In genomic region chr7:7183061-7183832, GRCh38 we compare ENCODE assay signal across 8 cellular contexts. TPM values are rescaled to one million over a fixed set of nuclear protein-coding genes. Genes with fewer than 3 reads are reported as not detected.
DNase-seq lines count a peak whose midpoint lies in the region; ATAC-seq and TF ChIP-seq lines count a peak whose summit lies in the region.

No MANE protein-coding gene starts in this region.

- H3K4me1 ChIP-seq in HCT116 (ENCODE audit: control insufficient read depth in 1 of 2, insufficient read depth in 2 of 2, low read length in 2 of 2): peaks cover 12 to 30% of the 10 kb centered on the region in 2 experiments; a peak in 3 of 4 replicates

- H3K36me3 ChIP-seq in HCT116 (ENCODE audit: control insufficient read depth in 1 of 2, insufficient read depth in 2 of 2, low read length in 2 of 2): no peaks in the 10 kb centered on the region

- no TSS peak for BruUV-seq in HCT116 (replicated peaks; lab: Mats Ljungman, UMichigan)

- no peak overlapping the region for H2AFZ ChIP-seq in HCT116 (ENCODE audit: low read depth, low read length, poor library complexity, severe bottlenecking)

- POLR2A ChIA-PET in HCT116 (lab: Charles Lee): no interaction called here

- intact Hi-C loops in HCT116 (cut with micrococcal nuclease): loop anchor here (5.0 kb wide), 2 partner anchors 81 to 169 kb away; no protein-coding TSS in a partner anchor

- H3K4me3 ChIP-seq in HCT116 (replicated peaks in 1 of 2; ENCODE audit: low read depth in 1 of 2, low read length in 2 of 2): peak overlapping the region; percentile 80 to 82

- H4K20me1 ChIP-seq in HCT116 (ENCODE audit: insufficient read depth): no peaks in the 10 kb centered on the region

- peak overlapping the region; percentile 78 for H3K27ac ChIP-seq in HCT116 (ENCODE audit: low read depth, low read length)

- RAD21 ChIA-PET in HCT116 (lab: Charles Lee; ENCODE audit: low non-redundant PET in 1 of 2, low total read pairs in 2 of 2, uncharacterized antibody in 2 of 2, unreplicated experiment in 2 of 2): no interaction called here

- TF ChIP-seq POLR2A in HCT116 (IDR thresholded peaks at IDR 0.05; ENCODE audit: borderline replicate concordance, extremely low read depth, insufficient read depth, insufficient read length): no peak

- H3K4me2 ChIP-seq in HCT116 (ENCODE audit: low read length): peak overlapping the region; percentile 81

- peaks cover 50% of the 10 kb centered on the region for H3K79me2 ChIP-seq in HCT116 (ENCODE audit: insufficient read depth, low read length)

- H3K27me3 ChIP-seq in HCT116 (ENCODE audit: insufficient read depth, low read length): no peaks in the 10 kb centered on the region

- H3K9ac ChIP-seq in HCT116 (ENCODE audit: low read length): peak overlapping the region; percentile 84

- CTCF ChIA-PET in HCT116 (lab: Charles Lee): no interaction called here

- no peak for TF ChIP-seq CTCF in HCT116 (IDR thresholded peaks at IDR 0.05 in 2 of 3, conservative IDR thresholded peaks at IDR 0.05 in 1 of 3; ENCODE audit: borderline replicate concordance in 1 of 3, insufficient read depth in 1 of 3, low read depth in 2 of 3, low read length in 2 of 3)

- peak; percentile 53 for ATAC-seq in HCT116
- peak; percentile 4 to 8 for ATAC-seq in activated CD4-positive, CD25-positive, alpha-beta regulatory T cell treated with anti-CD3 and anti-CD28 coated beads, Interleukin-2, amount 50 U/mL, for 24 hours

- DNase-seq in DMS 273 (lab: John Stamatoyannopoulos, UW; ENCODE audit: unreplicated experiment) (peak; percentile 87), DMS 273 treated with DMSO at 0.1 percent for 48 hours (lab: John Stamatoyannopoulos, UW) (no peak), HCT116 (ENCODE audit: low read depth, low spot score) (no peak), M059J (ENCODE audit: low read depth) (peak; percentile 51), dermis blood vessel endothelial cell (peak; percentile 52), medulla oblongata (ENCODE audit: extremely low spot score) (peak; percentile 45)
- DNase-seq in stimulated activated CD8-positive, alpha-beta memory T cell treated with anti-CD3 and anti-CD28 coated beads, Interleukin-15, amount 100 ng/mL, for 48 hours (ENCODE audit: low read depth in 2 of 2): peak; percentile 28 to 34

- no peaks in the 10 kb centered on the region for H3K9me2 ChIP-seq in HCT116 (ENCODE audit: insufficient read depth)

- TF ChIP-seq RAD21 in HCT116 (IDR thresholded peaks at IDR 0.05; ENCODE audit: low read depth): no peak

- no peaks in the 10 kb centered on the region for H3K9me3 ChIP-seq in HCT116 (ENCODE audit: control insufficient read depth in 1 of 2, insufficient read depth in 1 of 2, low read depth in 1 of 2, low read length in 2 of 2)

TF ChIP-seq in HCT116, 20 proteins besides CTCF, POLR2A, EP300 and RAD21:
- TF ChIP-seq SP1 (IDR thresholded peaks at IDR 0.05; ENCODE audit: low read depth) (no peak), ZNF274 (IDR thresholded peaks at IDR 0.05; ENCODE audit: low read depth, low read length) (no peak), ZFX (IDR thresholded peaks at IDR 0.05) (no peak), POLR2AphosphoS5 (IDR thresholded peaks at IDR 0.05; ENCODE audit: low read depth, low read length) (no peak), ZBTB33 (IDR thresholded peaks at IDR 0.05; ENCODE audit: extremely low read depth, insufficient replicate concordance, low read length) (no peak), YY1 (IDR thresholded peaks at IDR 0.05; ENCODE audit: extremely low read depth, insufficient replicate concordance, low read depth, low read length) (no peak), ELF1 (IDR thresholded peaks at IDR 0.05; ENCODE audit: borderline replicate concordance, low read depth) (no peak), JUND (IDR thresholded peaks at IDR 0.05) (no peak), FOSL1 (IDR thresholded peaks at IDR 0.05; ENCODE audit: low read depth) (no peak), SRF (IDR thresholded peaks at IDR 0.05; ENCODE audit: low read depth) (no peak), EGR1 (IDR thresholded peaks at IDR 0.05; ENCODE audit: low read depth) (no peak), EZH2 (IDR thresholded peaks at IDR 0.05) (no peak)
TF ChIP-seq in HCT116: peak in this region for 0.

RNA-seq across cellular contexts. Expression of gene C1GALT1, which starts 0.9 kb away (rescaled TPM):
- total RNA-seq in HCT116 (2021; ENCODE audit: unreplicated experiment) (27.2 TPM), dermis blood vessel endothelial cell (27.6 and 45.5 TPM in 2 replicates)
- 6.4 and 9.2 TPM in 2 replicates for polyA plus RNA-seq in HCT116 (2012)
- total RNA-seq in M059J (2014; rRNA removed; shearing (Covaris generic)): 69.8 and 76.4 TPM in 2 replicates

Comparison
In these comparisons a context has a peak if more than half of its experiments do, and no peak if none do; other contexts are left out.
1. DNase-seq: peak in DMS 273 (single experiment), M059J (single experiment), dermis blood vessel endothelial cell (single experiment), medulla oblongata (single experiment) and stimulated activated CD8-positive, alpha-beta memory T cell treated with anti-CD3 and anti-CD28 coated beads, Interleukin-15, amount 100 ng/mL, for 48 hours (2 of 2); none in DMS 273 treated with DMSO at 0.1 percent for 48 hours (single experiment) and HCT116 (single experiment).